8 cellular contexts compared by ENCODE assay signal in the genomic region with DNA sequence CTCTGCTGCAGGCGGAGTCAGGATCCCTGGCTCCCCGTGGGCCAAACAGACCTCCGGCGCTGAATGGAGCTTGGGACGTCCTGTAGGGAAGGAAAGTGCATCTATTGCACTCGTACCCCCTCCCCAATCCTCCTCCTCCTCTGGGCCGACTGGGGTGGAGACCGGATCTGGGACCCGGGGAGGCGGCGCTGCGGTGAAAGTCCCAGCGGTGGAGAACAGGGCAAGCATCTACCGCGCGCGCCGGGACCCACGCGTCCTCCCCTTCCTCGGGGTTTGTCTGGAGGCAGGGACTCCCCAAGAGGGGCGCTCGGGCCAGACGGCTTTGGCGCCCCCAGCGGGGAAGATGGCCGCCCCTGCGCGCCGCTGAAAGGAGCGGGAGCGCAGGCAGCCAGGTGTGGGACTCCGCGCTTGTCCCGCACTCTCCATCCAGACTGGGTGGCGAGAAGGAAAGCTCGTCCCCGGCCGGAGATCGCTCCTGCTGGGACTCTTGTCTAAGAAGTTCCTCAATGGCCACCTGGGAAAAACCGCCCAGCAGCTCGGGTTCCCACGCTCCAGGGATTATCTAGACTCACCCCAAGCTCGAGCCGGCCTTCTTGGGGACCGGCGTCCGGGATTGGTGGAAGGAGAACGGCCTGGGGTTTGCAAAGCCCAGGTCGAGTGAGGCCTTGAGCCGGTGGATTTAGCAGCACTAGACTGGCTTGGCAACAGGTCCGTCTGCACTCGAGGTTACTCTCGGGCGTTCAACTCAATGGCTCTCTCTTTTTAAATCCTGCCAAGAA. TPM values are rescaled to one million over a fixed set of nuclear protein-coding genes. Genes with fewer than 3 reads are reported as not detected.
DNase-seq lines count a peak whose midpoint lies in the region; ATAC-seq and TF ChIP-seq lines count a peak whose summit lies in the region.

No MANE protein-coding gene starts in this region.

- peaks cover 17% of the 10 kb centered on the region for H3K4me1 ChIP-seq in ES-I3 (ENCODE audit: insufficient read depth, low read length)
- H3K4me1 ChIP-seq in HEK293 (ENCODE audit: control insufficient read depth, insufficient read depth, low read length), result peaks cover 10% of the 10 kb centered on the region; the same call in 1 of the 2 replicates
- peaks cover 0 to 50% of the 10 kb centered on the region in 2 donors for H3K4me1 ChIP-seq in right atrium auricular region

- DNase-seq in NCI-H774 (lab: John Stamatoyannopoulos, UW) (peak; percentile 18), amygdala (lab: John Stamatoyannopoulos, UW) (peak in 31 of 56 donors; percentile 14 to 66 (median 42)), right atrium auricular region (ENCODE audit: low spot score) (no peak), progenitor cell of endocrine pancreas (ENCODE audit: low spot score, unreplicated experiment) (peak; percentile 55)

- peak overlapping the region; percentile 94 for H3K4me3 Mint-ChIP-seq in progenitor cell of endocrine pancreas (ENCODE audit: low read depth)

- H3K9me3 Mint-ChIP-seq in progenitor cell of endocrine pancreas (ENCODE audit: low read depth), result no peaks in the 10 kb centered on the region

- ATAC-seq in HG03280 (IDR thresholded peaks at IDR 0.05; ENCODE audit: unreplicated experiment) (no peak), HG03108 (IDR thresholded peaks at IDR 0.05; ENCODE audit: unreplicated experiment) (no peak)

- peak overlapping the region; percentile 98 for H3K27ac Mint-ChIP-seq in progenitor cell of endocrine pancreas

- H3K27ac ChIP-seq in HEK293 (ENCODE audit: extremely low read depth, low read depth, low read length) (peak overlapping the region; percentile 96), right atrium auricular region (peak overlapping the region; percentile 77 to 84)

- peaks cover 6% of the 10 kb centered on the region for H3K36me3 Mint-ChIP-seq in progenitor cell of endocrine pancreas (ENCODE audit: insufficient read depth)

- CTCF ChIA-PET in HEK293 (lab: Yijun Ruan, JAX), result interaction anchor here (0.6 to 3.1 kb wide), 13 partner anchors 8 to 323 kb away, joined by 3 to 13 read pairs (median 4); no protein-coding TSS in a partner anchor

- H3K9me3 ChIP-seq in ES-I3 (ENCODE audit: control insufficient read depth, insufficient read depth, low read length) (no peaks in the 10 kb centered on the region), HEK293 (ENCODE audit: control insufficient read depth, insufficient read depth, low read depth, low read length) (no peaks in the 10 kb centered on the region), right atrium auricular region (no peaks in the 10 kb centered on the region)

- H3K27me3 Mint-ChIP-seq in progenitor cell of endocrine pancreas, result no peaks in the 10 kb centered on the region

- peak; percentile 69 for TF ChIP-seq CTCF in HEK293 (tag by site-specific recombination; IDR thresholded peaks at IDR 0.05)
- peak; percentile 32 to 63 for TF ChIP-seq CTCF in right atrium auricular region (IDR thresholded peaks at IDR 0.05)
- peak; percentile 63 for TF ChIP-seq CTCF in progenitor cell of endocrine pancreas (IDR thresholded peaks at IDR 0.05; ENCODE audit: unreplicated experiment)

- POLR2A ChIA-PET in HEK293 (lab: Yijun Ruan, JAX), result interaction anchor here (0.7 to 2.1 kb wide), 5 partner anchors 10 to 961 kb away, joined by 3 to 55 read pairs (median 3); partner anchors contain the start of genes FADS1, FEN1 and TMEM258

- H3K4me1 Mint-ChIP-seq in progenitor cell of endocrine pancreas (ENCODE audit: low read depth), result peaks cover 42% of the 10 kb centered on the region

- H3K36me3 ChIP-seq in ES-I3 (ENCODE audit: insufficient read depth, low read length) (peaks cover 3% of the 10 kb centered on the region; the same call in 1 of the 2 replicates), HEK293 (ENCODE audit: control insufficient read depth in 2 of 2, insufficient read depth in 1 of 2, low read length in 2 of 2) (no peaks in the 10 kb centered on the region), right atrium auricular region (no peaks in the 10 kb centered on the region)

- H3K4me3 ChIP-seq in HEK293 (ENCODE audit: low read depth, low read length) (peak overlapping the region; percentile 62), right atrium auricular region (peak overlapping the region; percentile 37 to 67)

- peak overlapping the region; percentile 54 for H3K9ac ChIP-seq in ES-I3 (ENCODE audit: low read depth, low read length)

- no peaks in the 10 kb centered on the region for H3K27me3 ChIP-seq in right atrium auricular region

TF ChIP-seq in HEK293, 187 proteins besides CTCF, POLR2A, EP300 and RAD21 (continues in another document):
- TF ChIP-seq ZBTB20 (tag by site-specific recombination; IDR thresholded peaks at IDR 0.05), result 0 out of 2 replicates have a peak, but pooled peaks have one; percentile 12
- TF ChIP-seq, protein P1, sequence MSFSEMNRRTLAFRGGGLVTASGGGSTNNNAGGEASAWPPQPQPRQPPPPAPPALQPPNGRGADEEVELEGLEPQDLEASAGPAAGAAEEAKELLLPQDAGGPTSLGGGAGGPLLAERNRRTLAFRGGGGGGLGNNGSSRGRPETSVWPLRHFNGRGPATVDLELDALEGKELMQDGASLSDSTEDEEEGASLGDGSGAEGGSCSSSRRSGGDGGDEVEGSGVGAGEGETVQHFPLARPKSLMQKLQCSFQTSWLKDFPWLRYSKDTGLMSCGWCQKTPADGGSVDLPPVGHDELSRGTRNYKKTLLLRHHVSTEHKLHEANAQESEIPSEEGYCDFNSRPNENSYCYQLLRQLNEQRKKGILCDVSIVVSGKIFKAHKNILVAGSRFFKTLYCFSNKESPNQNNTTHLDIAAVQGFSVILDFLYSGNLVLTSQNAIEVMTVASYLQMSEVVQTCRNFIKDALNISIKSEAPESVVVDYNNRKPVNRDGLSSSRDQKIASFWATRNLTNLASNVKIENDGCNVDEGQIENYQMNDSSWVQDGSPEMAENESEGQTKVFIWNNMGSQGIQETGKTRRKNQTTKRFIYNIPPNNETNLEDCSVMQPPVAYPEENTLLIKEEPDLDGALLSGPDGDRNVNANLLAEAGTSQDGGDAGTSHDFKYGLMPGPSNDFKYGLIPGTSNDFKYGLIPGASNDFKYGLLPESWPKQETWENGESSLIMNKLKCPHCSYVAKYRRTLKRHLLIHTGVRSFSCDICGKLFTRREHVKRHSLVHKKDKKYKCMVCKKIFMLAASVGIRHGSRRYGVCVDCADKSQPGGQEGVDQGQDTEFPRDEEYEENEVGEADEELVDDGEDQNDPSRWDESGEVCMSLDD (tag by site-specific recombination; IDR thresholded peaks at IDR 0.05), result peak; percentile 54
- TF ChIP-seq ZNF335 (tag by site-specific recombination; conservative IDR thresholded peaks at IDR 0.05), result peak; percentile 26; the same call in 1 of the 2 replicates
- peak; percentile 72 for TF ChIP-seq ZBTB26 (tag by site-specific recombination; optimal IDR thresholded peaks at IDR 0.05)
- TF ChIP-seq ZNF624 (tag by site-specific recombination; IDR thresholded peaks at IDR 0.05), result 0 out of 2 replicates have a peak, but pooled peaks have one; percentile 10
- no peak for TF ChIP-seq ZNF23 (tag by site-specific recombination; IDR thresholded peaks at IDR 0.05; ENCODE audit: borderline replicate concordance)
- 0 out of 2 replicates have a peak, but pooled peaks have one; percentile 29 for TF ChIP-seq ZNF501 (tag by site-specific recombination; IDR thresholded peaks at IDR 0.05)
- TF ChIP-seq SCRT2 (tag by site-specific recombination; IDR thresholded peaks at IDR 0.05), result peak; percentile 91
- 0 out of 2 replicates have a peak, but pooled peaks have one; percentile 59 for TF ChIP-seq YY1 (tag by site-specific recombination; IDR thresholded peaks at IDR 0.05)
- peak; percentile 52; the same call in 1 of the 2 replicates for TF ChIP-seq SCRT1 (tag by site-specific recombination; IDR thresholded peaks at IDR 0.05; ENCODE audit: borderline replicate concordance)
- peak; percentile 39; the same call in 1 of the 2 replicates for TF ChIP-seq ZBTB17 (tag by site-specific recombination; IDR thresholded peaks at IDR 0.05)
- peak; percentile 15; the same call in 1 of the 2 replicates for TF ChIP-seq ZNF76 (tag by site-specific recombination; IDR thresholded peaks at IDR 0.05; ENCODE audit: borderline replicate concordance, low read depth)
- 0 out of 2 replicates have a peak, but pooled peaks have one; percentile 45 for TF ChIP-seq ZNF660 (tag by site-specific recombination; IDR thresholded peaks at IDR 0.05)
- no peak for TF ChIP-seq ZNF561 (tag by site-specific recombination; IDR thresholded peaks at IDR 0.05; ENCODE audit: borderline replicate concordance)
- no peak for TF ChIP-seq ZBTB21 (tag by site-specific recombination; IDR thresholded peaks at IDR 0.05)
- no peak for TF ChIP-seq TRIM28 (IDR thresholded peaks at IDR 0.05; ENCODE audit: borderline replicate concordance, low read length)
- TF ChIP-seq SP2 (tag by site-specific recombination; IDR thresholded peaks at IDR 0.05), result peak; percentile 57
- 0 out of 2 replicates have a peak, but pooled peaks have one; percentile 7 for TF ChIP-seq ZNF600 (tag by site-specific recombination; IDR thresholded peaks at IDR 0.05)

RNA-seq across cellular contexts. Expression of gene FADS2, which starts 0.7 kb away (rescaled TPM):
- 10 to 100 TPM in 1 of 2 donors, 1 to 10 TPM in 1; 5.1 to 10.2 TPM for total RNA-seq in right atrium auricular region
- 399 and 402 TPM in 2 replicates for total RNA-seq in progenitor cell of endocrine pancreas

RNA-seq across cellular contexts. Expression of gene FADS1, which starts 12.0 kb away (rescaled TPM):
- total RNA-seq in right atrium auricular region, result 10 to 100 TPM; 21.8 to 28.4 TPM
- 114 and 121 TPM in 2 replicates for total RNA-seq in progenitor cell of endocrine pancreas

RNA-seq across cellular contexts. Expression of gene FEN1, which starts 36.1 kb away (rescaled TPM):
- total RNA-seq in right atrium auricular region (1 to 10 TPM; 3.7 to 4.0 TPM), progenitor cell of endocrine pancreas (34.4 and 36.6 TPM in 2 replicates)

RNA-seq across cellular contexts. Expression of gene TMEM258, which starts 36.4 kb away (rescaled TPM):
- total RNA-seq in right atrium auricular region, result 10 to 100 TPM; 43.4 to 54.7 TPM
- total RNA-seq in progenitor cell of endocrine pancreas, result 175 and 185 TPM in 2 replicates

Comparison
In these comparisons a context has a peak if more than half of its experiments do, and no peak if none do; other contexts are left out.
1. RNA of gene FADS2, which starts 0.7 kb away (total RNA-seq): 399 to 402 TPM in progenitor cell of endocrine pancreas; 5.1 to 10.2 TPM in right atrium auricular region; every median in the first group is over 10 times any median in the second.
2. Peak in every context shown above with its lines, with median percentiles within 50 percentile points of each other: CTCF ChIP-seq.